10 cellular contexts compared by ENCODE assay signal in genomic region chr4:150769235-150769634, GRCh38.
A peak's percentile ranks its signal among the peaks of the same experiment; 100 is the strongest.
DNase-seq lines count a peak whose midpoint lies in the region; ATAC-seq, FAIRE-seq and TF ChIP-seq lines count a peak whose summit lies in the region.
"Had no signal": no experiment of that assay in that cellular context is flagged by ENCODE, and none has a peak within 500 bp of the region (broad histone marks: within the 10 kb centered on the region; RNA-seq: fewer than 3 reads in every experiment).

No MANE protein-coding gene starts in this region.

- peak; percentile 53 for ATAC-seq in activated CD4-positive, alpha-beta T cell treated with anti-CD3 and anti-CD28 coated beads for 36 hours
- ATAC-seq in GM19395 (IDR thresholded peaks at IDR 0.05; ENCODE audit: unreplicated experiment) = no peak

- peaks cover 1% of the 10 kb centered on the region for H3K9me3 Mint-ChIP-seq in activated CD4-positive, alpha-beta T cell treated with anti-CD3 and anti-CD28 coated beads for 36 hours (ENCODE audit: low read depth)
- peaks cover 0 to 2% (median 0%) of the 10 kb centered on the region in 8 donors for H3K9me3 Mint-ChIP-seq in CD4-positive, alpha-beta memory T cell

- no peaks in the 10 kb centered on the region for H3K79me2 ChIP-seq in fibroblast of lung (ENCODE audit: control insufficient read depth, insufficient read depth, low read length)

- H4K20me1 ChIP-seq in fibroblast of lung (ENCODE audit: control insufficient read depth, extremely low read depth, insufficient read depth, low read length) = no peaks in the 10 kb centered on the region

- H2AFZ ChIP-seq in fibroblast of lung (ENCODE audit: low read length) = no peak overlapping the region

- H3K27ac ChIP-seq in fibroblast of lung (ENCODE audit: insufficient read depth, low read length) = no peak overlapping the region
- H3K27ac ChIP-seq in CD4-positive, alpha-beta memory T cell (ENCODE audit: low read depth, low read length) = no peak overlapping the region

- H3K4me3 ChIP-seq in fibroblast of lung (replicated peaks in 1 of 4; ENCODE audit: control extremely low read depth in 1 of 4, insufficient read depth in 1 of 4, low read depth in 3 of 4, low read length in 4 of 4) = no peak overlapping the region
- no peak overlapping the region for H3K4me3 ChIP-seq in CD4-positive, alpha-beta memory T cell (ENCODE audit: low read length in 2 of 2)

- H3K27me3 ChIP-seq in fibroblast of lung (ENCODE audit: control insufficient read depth, insufficient read depth, low read length) = no peaks in the 10 kb centered on the region
- no peaks in the 10 kb centered on the region for H3K27me3 ChIP-seq in CD4-positive, alpha-beta memory T cell (ENCODE audit: insufficient read depth, low read length)

- no peak for TF ChIP-seq CTCF in fibroblast of lung (conservative IDR thresholded peaks at IDR 0.05 in 1 of 2, IDR thresholded peaks at IDR 0.05 in 1 of 2; ENCODE audit: low read depth in 1 of 2, low read length in 2 of 2)

- intact Hi-C loops in activated CD4-positive, alpha-beta T cell treated with anti-CD3 and anti-CD28 coated beads for 36 hours (cut with DNase I, micrococcal nuclease) = no loop called here
- intact Hi-C loops in CD4-positive, alpha-beta memory T cell (cut with micrococcal nuclease) = no loop called here

- H3K9me3 ChIP-seq in fibroblast of lung (ENCODE audit: control insufficient read depth, insufficient read depth, low read depth, low read length) = no peaks in the 10 kb centered on the region
- no peaks in the 10 kb centered on the region for H3K9me3 ChIP-seq in CD4-positive, alpha-beta memory T cell (ENCODE audit: control insufficient read depth in 1 of 2, low read length in 2 of 2)

- peaks cover 17% of the 10 kb centered on the region for H3K36me3 Mint-ChIP-seq in activated CD4-positive, alpha-beta T cell treated with anti-CD3 and anti-CD28 coated beads for 36 hours (ENCODE audit: low read depth)
- peaks cover 30% of the 10 kb centered on the region in 2 donors for H3K36me3 Mint-ChIP-seq in CD4-positive, alpha-beta memory T cell

- no peak overlapping the region for H3K27ac Mint-ChIP-seq in activated CD4-positive, alpha-beta T cell treated with anti-CD3 and anti-CD28 coated beads for 36 hours
- H3K27ac Mint-ChIP-seq in CD4-positive, alpha-beta memory T cell = no peak overlapping the region
- H3K27ac Mint-ChIP-seq: B cell had no signal

- peaks cover 2% of the 10 kb centered on the region for H3K4me1 ChIP-seq in fibroblast of lung (ENCODE audit: control insufficient read depth, extremely low read depth, insufficient read depth, low read length)
- no peaks in the 10 kb centered on the region for H3K4me1 ChIP-seq in CD4-positive, alpha-beta memory T cell (ENCODE audit: insufficient read depth, low read length)

- no peak overlapping the region for H3K4me2 ChIP-seq in fibroblast of lung (ENCODE audit: extremely low read depth, insufficient read depth, low read length)

- FAIRE-seq in RCC 7860 (lab: Jason Lieb, UNC) = peak; percentile 60

- H3K36me3 ChIP-seq in fibroblast of lung (ENCODE audit: control insufficient read depth, insufficient read depth, low read length) = no peaks in the 10 kb centered on the region
- no peaks in the 10 kb centered on the region for H3K36me3 ChIP-seq in CD4-positive, alpha-beta memory T cell (ENCODE audit: insufficient read depth, low read length)

- H3K4me1 Mint-ChIP-seq in activated CD4-positive, alpha-beta T cell treated with anti-CD3 and anti-CD28 coated beads for 36 hours = peaks cover 11% of the 10 kb centered on the region
- H3K4me1 Mint-ChIP-seq in CD4-positive, alpha-beta memory T cell = peaks cover 0 to 13% (median 12%) of the 10 kb centered on the region in 4 donors
- H3K4me1 Mint-ChIP-seq: B cell had no signal

- POLR2A ChIA-PET in activated CD4-positive, alpha-beta T cell treated with anti-CD3 and anti-CD28 coated beads for 36 hours (lab: Charles Lee) = no interaction called here
- POLR2A ChIA-PET in CD4-positive, alpha-beta memory T cell (lab: Charles Lee; ENCODE audit: partially characterized antibody) = no interaction called here

- no peak overlapping the region for H3K4me3 Mint-ChIP-seq in activated CD4-positive, alpha-beta T cell treated with anti-CD3 and anti-CD28 coated beads for 36 hours
- peak overlapping the region in 1 of 8 donors; percentile 29 for H3K4me3 Mint-ChIP-seq in CD4-positive, alpha-beta memory T cell
- H3K4me3 Mint-ChIP-seq: B cell had no signal

- no peak for DNase-seq in activated CD4-positive, alpha-beta T cell treated with anti-CD3 and anti-CD28 coated beads for 36 hours
- DNase-seq in activated CD4-positive, alpha-beta T cell treated with anti-CD3 and anti-CD28 coated beads, Interleukin-2, amount 50 U/mL, for 1 hour = no peak
- DNase-seq in RCC 7860 (ENCODE audit: low spot score) (peak; percentile 65), fibroblast of lung (ENCODE audit: low read depth in 2 of 2) (peak; percentile 65 to 84), stromal cell of bone marrow (ENCODE audit: low read depth) (peak; percentile 67), SHP77 (lab: John Stamatoyannopoulos, UW) (no peak)
- DNase-seq in CD4-positive, alpha-beta memory T cell = no peak
- DNase-seq: NCI-H446 treated with DMSO at 0.1 percent for 48 hours had no signal

- no peaks in the 10 kb centered on the region for H3K27me3 Mint-ChIP-seq in activated CD4-positive, alpha-beta T cell treated with anti-CD3 and anti-CD28 coated beads for 36 hours
- no peaks in the 10 kb centered on the region for H3K27me3 Mint-ChIP-seq in CD4-positive, alpha-beta memory T cell
- H3K27me3 Mint-ChIP-seq: B cell had no signal

- CTCF ChIA-PET in activated CD4-positive, alpha-beta T cell treated with anti-CD3 and anti-CD28 coated beads for 36 hours (lab: Charles Lee) = no interaction called here
- CTCF ChIA-PET in CD4-positive, alpha-beta memory T cell (lab: Charles Lee; ENCODE audit: partially characterized antibody) = no interaction called here

- no peak overlapping the region for H3K9ac ChIP-seq in fibroblast of lung (ENCODE audit: insufficient read depth, low read length)

Comparison
In these comparisons a context has a peak if more than half of its experiments do, and no peak if none do; other contexts are left out.
1. DNase-seq: peak in RCC 7860 (single experiment), fibroblast of lung (2 of 2) and stromal cell of bone marrow (single experiment); none in activated CD4-positive, alpha-beta T cell treated with anti-CD3 and anti-CD28 coated beads for 36 hours (single experiment), activated CD4-positive, alpha-beta T cell treated with anti-CD3 and anti-CD28 coated beads, Interleukin-2, amount 50 U/mL, for 1 hour (single experiment), CD4-positive, alpha-beta memory T cell (0 of 5) and SHP77 (0 of 2).